Comparison of ENCODE assay signal across 11 cellular contexts in the genomic region with DNA sequence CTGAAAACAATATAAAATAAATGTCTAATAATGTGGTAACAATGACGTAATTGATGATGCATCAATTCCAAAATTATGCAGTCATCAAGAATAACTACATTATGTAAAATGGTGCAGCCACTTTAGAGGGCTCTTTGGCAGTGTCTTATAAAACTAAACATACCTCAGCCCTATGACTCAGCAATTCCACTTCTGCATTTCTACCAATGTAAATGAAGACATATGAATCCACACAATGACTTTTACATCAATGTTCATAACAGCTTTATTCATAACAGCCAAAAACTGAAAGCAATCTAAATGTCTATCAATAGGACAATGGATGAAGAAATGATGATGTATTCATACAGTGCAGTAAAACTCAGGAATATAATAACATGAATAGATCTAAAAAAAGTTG.
DNase-seq lines count a peak whose midpoint lies in the region; ATAC-seq, FAIRE-seq and TF ChIP-seq lines count a peak whose summit lies in the region.
"Had no signal": no experiment of that assay in that cellular context is flagged by ENCODE, and none has a peak within 500 bp of the region (broad histone marks: within the 10 kb centered on the region; RNA-seq: fewer than 3 reads in every experiment).

No MANE protein-coding gene starts in this region.

- WGBS in HepG2 (ENCODE audit: low lambda C conversion rate), result 50% methylated on average over 1 of the region's 1 CpG
- WGBS in right lobe of liver (ENCODE audit: insufficient coverage, low coverage, low lambda C conversion rate, missing lambda C conversion rate), result 4% methylated on average over 1 of the region's 1 CpG
- WGBS in GM12878 (ENCODE audit: insufficient coverage, insufficient replicate concordance, low lambda C conversion rate, missing lambda C conversion rate), result 0% methylated on average over 1 of the region's 1 CpG

- H3K9me3 ChIP-seq in HepG2 (ENCODE audit: low read length) (no peaks in the 10 kb centered on the region), right lobe of liver (no peaks in the 10 kb centered on the region), MG63 (0 out of 2 replicates have a peak, but pooled peaks cover 3% of the 10 kb centered on the region), GM12878 (replicated peaks; ENCODE audit: control insufficient read depth, insufficient read depth, low read length) (no peaks in the 10 kb centered on the region)
- H3K9me3 ChIP-seq in effector memory CD4-positive, alpha-beta T cell (ENCODE audit: control insufficient read depth, low read length), result no peaks in the 10 kb centered on the region

- SMC1A ChIA-PET in GM12878 (lab: Charles Lee; ENCODE audit: uncharacterized antibody, unreplicated experiment), result no interaction called here

- H3K4me2 ChIP-seq in HepG2 (ENCODE audit: low read depth, low read length) (no peak overlapping the region), GM12878 (ENCODE audit: control insufficient read depth, insufficient read depth) (no peak overlapping the region)

- no peak for FAIRE-seq in HepG2 (lab: Jason Lieb, UNC)
- no peak for FAIRE-seq in GM12878 (lab: Jason Lieb, UNC)

- H3K79me2 ChIP-seq in HepG2 (ENCODE audit: insufficient read depth, low read length), result no peaks in the 10 kb centered on the region
- no peaks in the 10 kb centered on the region for H3K79me2 ChIP-seq in GM12878 (ENCODE audit: control insufficient read depth, insufficient read depth, low read length)

- ATAC-seq in HepG2, result no peak
- ATAC-seq in right lobe of liver, result no peak
- peak; percentile 92 for ATAC-seq in GM12878
- ATAC-seq in HG02973 (IDR thresholded peaks at IDR 0.05; ENCODE audit: unreplicated experiment), result no peak
- ATAC-seq: stimulated activated naive CD8-positive, alpha-beta T cell treated with anti-CD3 and anti-CD28 coated beads, Interleukin-15, amount 100 ng/mL, for 72 hours; T-helper 17 cell had no signal

- in situ Hi-C loops in HepG2 (cut with HindIII; ENCODE audit: extremely low pct_ligation_motif_present, low pct_unique_long_range_greater_than_20kb), result no loop called here
- in situ Hi-C loops in GM12878 (cut with MboI), result no loop called here

- H4K20me1 ChIP-seq in HepG2 (ENCODE audit: insufficient read depth, low read length), result peaks cover 3% of the 10 kb centered on the region; the same call in 1 of the 2 replicates
- H4K20me1 ChIP-seq in GM12878 (ENCODE audit: control insufficient read depth, insufficient read depth), result no peaks in the 10 kb centered on the region

- H3K9ac ChIP-seq in HepG2 (ENCODE audit: insufficient read depth, low read depth, low read length), result no peak overlapping the region
- no peak overlapping the region for H3K9ac ChIP-seq in GM12878 (ENCODE audit: control insufficient read depth, insufficient read depth, low read length)

- TF ChIP-seq CTCF in HepG2 (CRISPR knock-in tag; IDR thresholded peaks at IDR 0.05), result no peak
- no peak for TF ChIP-seq CTCF in right lobe of liver (IDR thresholded peaks at IDR 0.05)
- no peak for TF ChIP-seq CTCF in GM12878 (IDR thresholded peaks at IDR 0.05 in 2 of 3, conservative IDR thresholded peaks at IDR 0.05 in 1 of 3; ENCODE audit: control insufficient read depth in 2 of 3, extremely low read depth in 1 of 3, insufficient read depth in 1 of 3, low read depth in 3 of 3, low read length in 3 of 3)

- RAD21 ChIA-PET in GM12878 (lab: Charles Lee; ENCODE audit: unreplicated experiment), result no interaction called here

- CTCF ChIA-PET in HepG2 (lab: Yijun Ruan, JAX; ENCODE audit: low intra/inter-chr PET ratio, low total read pairs) (no interaction called here), GM12878 (lab: Yijun Ruan, JAX) (no interaction called here)

- no TSS peak for BruUV-seq in HepG2 (replicated peaks; lab: Mats Ljungman, UMichigan)
- BruUV-seq in GM12878 (replicated peaks; lab: Mats Ljungman, UMichigan), result no TSS peak

- no peak for TF ChIP-seq EP300 in HepG2 (IDR thresholded peaks at IDR 0.05; ENCODE audit: low read depth in 2 of 2, low read length in 2 of 2)
- no peak for TF ChIP-seq EP300 in HepG2 (CRISPR knock-in tag; IDR thresholded peaks at IDR 0.05; ENCODE audit: borderline replicate concordance)
- TF ChIP-seq EP300 in GM12878 (IDR thresholded peaks at IDR 0.05; ENCODE audit: borderline replicate concordance in 1 of 2, control insufficient read depth in 1 of 2, low read depth in 2 of 2, low read length in 2 of 2), result peak; percentile 15 to 74; a peak in 2 of 4 replicates

- H2AFZ ChIP-seq in HepG2 (ENCODE audit: low read length) (no peak overlapping the region), GM12878 (ENCODE audit: control insufficient read depth, low read depth, low read length) (no peak overlapping the region)

- H3K36me3 ChIP-seq in HepG2 (replicated peaks in 1 of 2; ENCODE audit: control insufficient read depth in 1 of 2, insufficient read depth in 2 of 2, low read length in 2 of 2) (no peaks in the 10 kb centered on the region), right lobe of liver (no peaks in the 10 kb centered on the region), MG63 (no peaks in the 10 kb centered on the region), GM12878 (ENCODE audit: control insufficient read depth in 2 of 2, insufficient read depth in 2 of 2, low read length in 1 of 2) (no peaks in the 10 kb centered on the region)
- H3K36me3 ChIP-seq in effector memory CD4-positive, alpha-beta T cell (ENCODE audit: control insufficient read depth, insufficient read depth, low read length), result no peaks in the 10 kb centered on the region

- TF ChIP-seq POLR2A in HepG2 (IDR thresholded peaks at IDR 0.05; ENCODE audit: insufficient read depth in 1 of 2, low read depth in 2 of 2, low read length in 2 of 2), result no peak
- TF ChIP-seq POLR2A in right lobe of liver (IDR thresholded peaks at IDR 0.05), result no peak
- TF ChIP-seq POLR2A in GM12878 (IDR thresholded peaks at IDR 0.05; ENCODE audit: low read depth, low read length), result no peak

- intact Hi-C loops in HepG2 (cut with micrococcal nuclease; ENCODE audit: unreplicated experiment) (loop anchor here (10.0 kb wide), 1 partner anchor 213 kb away; no protein-coding TSS in a partner anchor), right lobe of liver (cut with DNase I) (no loop called here), GM12878 (cut with micrococcal nuclease; ENCODE audit: unreplicated experiment) (no loop called here)

- POLR2A ChIA-PET in HepG2 (lab: Yijun Ruan, JAX), result no interaction called here
- POLR2A ChIA-PET in GM12878 (lab: Charles Lee), result no interaction called here

- TF ChIP-seq RAD21 in HepG2 (CRISPR knock-in tag; IDR thresholded peaks at IDR 0.05), result no peak
- TF ChIP-seq RAD21 in GM12878 (IDR thresholded peaks at IDR 0.05; ENCODE audit: insufficient read depth, low read depth, low read length), result no peak

- no peak overlapping the region for H3K27ac ChIP-seq in HepG2 (ENCODE audit: extremely low read length, insufficient read depth, low read length)
- H3K27ac ChIP-seq in right lobe of liver, result no peak overlapping the region
- no peak overlapping the region for H3K27ac ChIP-seq in GM12878 (ENCODE audit: control insufficient read depth, insufficient read depth)
- H3K27ac ChIP-seq in effector memory CD4-positive, alpha-beta T cell (ENCODE audit: insufficient read depth, low read length, poor library complexity, severe bottlenecking), result no peak overlapping the region

- DNase-seq in HepG2 (ENCODE audit: low spot score) (no peak), right lobe of liver (no peak), MG63 (peak; percentile 21), GM12878 (ENCODE audit: low read depth, low spot score) (peak; percentile 38), cerebellum (ENCODE audit: low spot score) (no peak)
- no peak for DNase-seq in effector memory CD4-positive, alpha-beta T cell
- no peak for DNase-seq in activated effector memory CD4-positive, alpha-beta T cell treated with Interleukin-2 at 50 U/mL for 16 hours
- DNase-seq: activated naive CD8-positive, alpha-beta T cell treated with anti-CD3 and anti-CD28 coated beads, Interleukin-2, amount 10 ng/mL, durations not matched to agents 7 days and 5 days; stimulated activated naive CD8-positive, alpha-beta T cell treated with anti-CD3 and anti-CD28 coated beads, Interleukin-15, amount 100 ng/mL, for 72 hours; T-helper 17 cell had no signal

- H3K4me3 ChIP-seq in HepG2 (replicated peaks in 1 of 3; ENCODE audit: insufficient read depth in 1 of 3, low read depth in 2 of 3, low read length in 3 of 3) (no peak overlapping the region), right lobe of liver (no peak overlapping the region), MG63 (no peak overlapping the region), GM12878 (no peak overlapping the region)
- no peak overlapping the region for H3K4me3 ChIP-seq in effector memory CD4-positive, alpha-beta T cell (ENCODE audit: insufficient read depth, low read depth, low read length, poor library complexity, severe bottlenecking)

- no peaks in the 10 kb centered on the region for H3K27me3 ChIP-seq in HepG2 (ENCODE audit: control insufficient read depth in 1 of 2, insufficient read depth in 2 of 2, low read length in 2 of 2)
- no peaks in the 10 kb centered on the region for H3K27me3 ChIP-seq in right lobe of liver
- H3K27me3 ChIP-seq in MG63, result no peaks in the 10 kb centered on the region
- no peaks in the 10 kb centered on the region for H3K27me3 ChIP-seq in GM12878 (replicated peaks in 1 of 2; ENCODE audit: control insufficient read depth in 2 of 2, insufficient read depth in 2 of 2, low read length in 1 of 2)
- H3K27me3 ChIP-seq in effector memory CD4-positive, alpha-beta T cell (replicated peaks; ENCODE audit: control insufficient read depth, insufficient read depth, low read length, poor library complexity, severe bottlenecking), result no peaks in the 10 kb centered on the region

- H3K4me1 ChIP-seq in HepG2 (ENCODE audit: insufficient read depth, low read length) (no peaks in the 10 kb centered on the region), right lobe of liver (no peaks in the 10 kb centered on the region), GM12878 (ENCODE audit: control insufficient read depth, insufficient read depth, low read length) (no peaks in the 10 kb centered on the region)
- no peaks in the 10 kb centered on the region for H3K4me1 ChIP-seq in effector memory CD4-positive, alpha-beta T cell (ENCODE audit: control insufficient read depth, insufficient read depth, low read length, poor library complexity, severe bottlenecking)

Comparison
In these comparisons a context has a peak if more than half of its experiments do, and no peak if none do; other contexts are left out.
1. DNase-seq: peak in MG63 (single experiment) and GM12878 (single experiment); none in HepG2 (single experiment), right lobe of liver (0 of 3), cerebellum (single experiment), effector memory CD4-positive, alpha-beta T cell (0 of 3) and activated effector memory CD4-positive, alpha-beta T cell treated with Interleukin-2 at 50 U/mL for 16 hours (single experiment).